1 cellular context compared by ENCODE assay signal in genomic region chr18:78856569-78857200, GRCh38.
TF ChIP-seq lines count a peak whose summit lies in the region.

No MANE protein-coding gene starts in this region.

TF ChIP-seq in H1, 55 proteins besides CTCF, POLR2A, EP300 and RAD21 (continued from another document):
- TF ChIP-seq ATF2 (IDR thresholded peaks at IDR 0.05; ENCODE audit: low read length) (no peak), GABPA (IDR thresholded peaks at IDR 0.05; ENCODE audit: borderline replicate concordance, insufficient read depth, low read length) (no peak), CTBP2 (IDR thresholded peaks at IDR 0.05; ENCODE audit: borderline replicate concordance, insufficient read depth, insufficient read length, low read length) (no peak)
